ENCODE assay signal across 1 cellular context in genomic region chr21:34822957-34823356, GRCh38.
TF ChIP-seq lines count a peak whose summit lies in the region.

No MANE protein-coding gene starts in this region.

TF ChIP-seq in GM23338, 12 proteins besides CTCF, POLR2A, EP300 and RAD21 (continued from another document):
- TF ChIP-seq REST (IDR thresholded peaks at IDR 0.05; ENCODE audit: unreplicated experiment): no peak
- TF ChIP-seq ZNF462 (CRISPR knock-in tag; IDR thresholded peaks at IDR 0.05): no peak
- TF ChIP-seq CREB1 (CRISPR knock-in tag; IDR thresholded peaks at IDR 0.05; ENCODE audit: low read depth): no peak
- TF ChIP-seq NANOG (IDR thresholded peaks at IDR 0.05; ENCODE audit: borderline replicate concordance): no peak
- no peak for TF ChIP-seq ZNF114 (CRISPR knock-in tag; IDR thresholded peaks at IDR 0.05)
- TF ChIP-seq POLR2AphosphoS5 (IDR thresholded peaks at IDR 0.05; ENCODE audit: low read depth): no peak
- no peak for TF ChIP-seq JUNB (IDR thresholded peaks at IDR 0.05; ENCODE audit: unreplicated experiment)
- TF ChIP-seq STAT1 (IDR thresholded peaks at IDR 0.05; ENCODE audit: unreplicated experiment): no peak
- TF ChIP-seq ZNF331 (CRISPR knock-in tag; IDR thresholded peaks at IDR 0.05; ENCODE audit: low read depth): no peak
- no peak for TF ChIP-seq ETS1 (IDR thresholded peaks at IDR 0.05)
- TF ChIP-seq EZH2phosphoT487 (IDR thresholded peaks at IDR 0.05; ENCODE audit: unreplicated experiment): no peak
TF ChIP-seq in GM23338: peak in this region for 0.
